12 cellular contexts compared by ENCODE assay signal in genomic region chr22:50674127-50674493, GRCh38. TPM values are rescaled to one million over a fixed set of nuclear protein-coding genes. Genes with fewer than 3 reads are reported as not detected.
DNase-seq lines count a peak whose midpoint lies in the region; ATAC-seq and TF ChIP-seq lines count a peak whose summit lies in the region.
"Had no signal": no experiment of that assay in that cellular context is flagged by ENCODE, and none has a peak within 500 bp of the region (broad histone marks: within the 10 kb centered on the region; RNA-seq: fewer than 3 reads in every experiment).

No MANE protein-coding gene starts in this region.

- H3K4me1 Mint-ChIP-seq in CD8-positive, alpha-beta T cell (ENCODE audit: low read depth), result peaks cover 17% of the 10 kb centered on the region
- H3K4me1 Mint-ChIP-seq in activated naive CD8-positive, alpha-beta T cell treated with anti-CD3 and anti-CD28 coated beads, Interleukin-2, amount 50 U/mL, for 24 hours, result peaks cover 6% of the 10 kb centered on the region

- no peaks in the 10 kb centered on the region for H3K36me3 Mint-ChIP-seq in CD8-positive, alpha-beta T cell
- no peaks in the 10 kb centered on the region for H3K36me3 Mint-ChIP-seq in activated naive CD8-positive, alpha-beta T cell treated with anti-CD3 and anti-CD28 coated beads, Interleukin-2, amount 50 U/mL, for 24 hours (ENCODE audit: low read depth)

- peaks cover 30% of the 10 kb centered on the region for H3K27me3 Mint-ChIP-seq in CD8-positive, alpha-beta T cell (ENCODE audit: low read depth)
- peaks cover 36% of the 10 kb centered on the region for H3K27me3 Mint-ChIP-seq in activated naive CD8-positive, alpha-beta T cell treated with anti-CD3 and anti-CD28 coated beads, Interleukin-2, amount 50 U/mL, for 24 hours

- no peaks in the 10 kb centered on the region for H3K9me3 Mint-ChIP-seq in CD8-positive, alpha-beta T cell
- no peaks in the 10 kb centered on the region for H3K9me3 Mint-ChIP-seq in activated naive CD8-positive, alpha-beta T cell treated with anti-CD3 and anti-CD28 coated beads, Interleukin-2, amount 50 U/mL, for 24 hours

- H3K9ac ChIP-seq in HUES6 (ENCODE audit: low read length), result no peak overlapping the region

- CTCF ChIA-PET in CD8-positive, alpha-beta T cell (lab: Charles Lee), result no interaction called here

- no peak overlapping the region for H3K27ac Mint-ChIP-seq in CD8-positive, alpha-beta T cell
- no peak overlapping the region for H3K27ac Mint-ChIP-seq in activated naive CD8-positive, alpha-beta T cell treated with anti-CD3 and anti-CD28 coated beads, Interleukin-2, amount 50 U/mL, for 24 hours

- H3K36me3 ChIP-seq in CD8-positive, alpha-beta T cell (ENCODE audit: insufficient read depth, low read length), result no peaks in the 10 kb centered on the region
- no peaks in the 10 kb centered on the region for H3K36me3 ChIP-seq in HUES6 (ENCODE audit: control insufficient read depth, insufficient read depth, low read length)

- peak overlapping the region; percentile 43 for H3K4me3 Mint-ChIP-seq in CD8-positive, alpha-beta T cell
- no peak overlapping the region for H3K4me3 Mint-ChIP-seq in activated naive CD8-positive, alpha-beta T cell treated with anti-CD3 and anti-CD28 coated beads, Interleukin-2, amount 50 U/mL, for 24 hours

- TF ChIP-seq CTCF in CD8-positive, alpha-beta T cell (IDR thresholded peaks at IDR 0.05), result no peak

- peak; percentile 30 for ATAC-seq in CD8-positive, alpha-beta T cell
- ATAC-seq in sciatic nerve, result no peak
- no peak for ATAC-seq in HG03108 (IDR thresholded peaks at IDR 0.05; ENCODE audit: unreplicated experiment)
- ATAC-seq in activated naive CD8-positive, alpha-beta T cell treated with anti-CD3 and anti-CD28 coated beads, Interleukin-2, amount 50 U/mL, for 24 hours, result no peak

- intact Hi-C loops in CD8-positive, alpha-beta T cell (cut with DNase I, micrococcal nuclease), result loop anchor here in 1 of 2 experiments (5.0 kb wide), 1 partner anchor 47 kb away; the partner anchor contains the start of gene ARSA
- intact Hi-C loops in sciatic nerve (cut with DNase I), result no loop called here

- no peak overlapping the region for H3K4me3 ChIP-seq in CD8-positive, alpha-beta T cell (ENCODE audit: low read depth, low read length)
- peak overlapping the region; percentile 71; the same call in 1 of the 2 replicates for H3K4me3 ChIP-seq in HUES6 (ENCODE audit: low read depth, low read length)

- peaks cover 6% of the 10 kb centered on the region for H3K27me3 ChIP-seq in CD8-positive, alpha-beta T cell (ENCODE audit: insufficient read depth, low read length)
- peaks cover 55% of the 10 kb centered on the region for H3K27me3 ChIP-seq in HUES6 (ENCODE audit: control insufficient read depth, insufficient read depth, low read length)

- H3K27ac ChIP-seq in CD8-positive, alpha-beta T cell (ENCODE audit: low read depth, low read length), result no peak overlapping the region
- no peak overlapping the region for H3K27ac ChIP-seq in HUES6 (ENCODE audit: low read depth, low read length)

- H3K9me3 ChIP-seq in CD8-positive, alpha-beta T cell (ENCODE audit: low read length), result no peaks in the 10 kb centered on the region
- H3K9me3 ChIP-seq in HUES6 (ENCODE audit: control insufficient read depth, insufficient read depth, low read depth, low read length), result no peaks in the 10 kb centered on the region

- DNase-seq in CD8-positive, alpha-beta T cell, result no peak
- DNase-seq in germinal center (ENCODE audit: low spot score) (peak; percentile 2), sciatic nerve (ENCODE audit: low spot score) (peak; percentile 53)
- no peak for DNase-seq in activated CD4-positive, CD25-positive, alpha-beta regulatory T cell treated with anti-CD3 and anti-CD28 coated beads, Interleukin-2, amount 50 U/mL, for 72 hours
- DNase-seq in activated naive CD8-positive, alpha-beta T cell treated with anti-CD3 and anti-CD28 coated beads, Interleukin-2, amount 50 U/mL, for 24 hours, result no peak
- DNase-seq: EL; HCEC 1CT; NCI-H187; SIG-M5; stimulated activated CD4-positive, alpha-beta T cell treated with anti-CD3 and anti-CD28 coated beads, Interleukin-1b, Interleukin-23, amount 100 ng/mL, for 48 hours had no signal

- POLR2A ChIA-PET in CD8-positive, alpha-beta T cell (lab: Charles Lee), result no interaction called here

- peaks cover 20% of the 10 kb centered on the region for H3K4me1 ChIP-seq in CD8-positive, alpha-beta T cell (ENCODE audit: insufficient read depth, low read length)
- H3K4me1 ChIP-seq in HUES6 (ENCODE audit: control insufficient read depth, insufficient read depth, low read length), result peaks cover 11% of the 10 kb centered on the region

RNA-seq across cellular contexts. Expression of gene SHANK3, which starts 1.5 kb away (rescaled TPM):
- not detected for total RNA-seq in CD8-positive, alpha-beta T cell
- total RNA-seq in sciatic nerve, result 56.6 TPM

RNA-seq across cellular contexts. Expression of gene ARSA, which starts 46.2 kb away (rescaled TPM):
- 10 to 100 TPM; 37.1 to 43.4 TPM for total RNA-seq in CD8-positive, alpha-beta T cell
- total RNA-seq in sciatic nerve, result 38.1 TPM

Comparison
In these comparisons a context has a peak if more than half of its experiments do, and no peak if none do; other contexts are left out.
1. DNase-seq: peak in germinal center (single experiment) and sciatic nerve (single experiment); none in CD8-positive, alpha-beta T cell (0 of 7), activated CD4-positive, CD25-positive, alpha-beta regulatory T cell treated with anti-CD3 and anti-CD28 coated beads, Interleukin-2, amount 50 U/mL, for 72 hours (single experiment) and activated naive CD8-positive, alpha-beta T cell treated with anti-CD3 and anti-CD28 coated beads, Interleukin-2, amount 50 U/mL, for 24 hours (single experiment).
2. RNA of gene SHANK3, which starts 1.5 kb away (total RNA-seq): 56.6 TPM in sciatic nerve (single experiment); not detected in CD8-positive, alpha-beta T cell; every median in the first group is over 10 times any median in the second.